Comparison of ENCODE assay signal across 9 cellular contexts in genomic region chr6:34610819-34611477, GRCh38. TPM values are rescaled to one million over a fixed set of nuclear protein-coding genes. Genes with fewer than 3 reads are reported as not detected.
A peak's percentile ranks its signal among the peaks of the same experiment; 100 is the strongest.
DNase-seq lines count a peak whose midpoint lies in the region; ATAC-seq and TF ChIP-seq lines count a peak whose summit lies in the region.
"Had no signal": no experiment of that assay in that cellular context is flagged by ENCODE, and none has a peak within 500 bp of the region (broad histone marks: within the 10 kb centered on the region; RNA-seq: fewer than 3 reads in every experiment).

No MANE protein-coding gene starts in this region.

- TF ChIP-seq CTCF in Panc1 (IDR thresholded peaks at IDR 0.05) (no peak), gastrocnemius medialis (IDR thresholded peaks at IDR 0.05 in 4 of 5, conservative IDR thresholded peaks at IDR 0.05 in 1 of 5) (no peak)

- CTCF ChIA-PET in Panc1 (lab: Charles Lee): interaction anchor here (1.4 kb wide), 1 partner anchor 151 kb away, joined by 3 read pairs; no protein-coding TSS in a partner anchor

- no peaks in the 10 kb centered on the region for H3K27me3 ChIP-seq in Panc1 (ENCODE audit: control insufficient read depth, insufficient read depth, low read length)
- H3K27me3 ChIP-seq in gastrocnemius medialis: no peaks in the 10 kb centered on the region

- ATAC-seq in Panc1 (peak; percentile 64; the same call in 1 of the 2 replicates), gastrocnemius medialis (no peak), HG03378 (IDR thresholded peaks at IDR 0.05; ENCODE audit: unreplicated experiment) (no peak)
- ATAC-seq in activated naive CD8-positive, alpha-beta T cell treated with anti-CD3 and anti-CD28 coated beads, Interleukin-2, amount 50 U/mL, for 24 hours: no peak

- H3K9me3 Mint-ChIP-seq in activated naive CD8-positive, alpha-beta T cell treated with anti-CD3 and anti-CD28 coated beads, Interleukin-2, amount 50 U/mL, for 24 hours: no peaks in the 10 kb centered on the region

- peaks cover 2% of the 10 kb centered on the region for H3K36me3 Mint-ChIP-seq in activated naive CD8-positive, alpha-beta T cell treated with anti-CD3 and anti-CD28 coated beads, Interleukin-2, amount 50 U/mL, for 24 hours (ENCODE audit: low read depth)

- no peaks in the 10 kb centered on the region for H3K36me3 ChIP-seq in Panc1 (ENCODE audit: control insufficient read depth, insufficient read depth, low read length)
- H3K36me3 ChIP-seq in gastrocnemius medialis: peaks cover 0 to under 1% of the 10 kb centered on the region in 2 donors

- intact Hi-C loops in Panc1 (cut with micrococcal nuclease; ENCODE audit: unreplicated experiment) (no loop called here), gastrocnemius medialis (cut with DNase I; ENCODE audit: low total_unique reads) (loop anchor here (5.0 kb wide), 1 partner anchor 86 kb away; the partner anchor contains the start of gene ILRUN)

- no peak overlapping the region for H3K4me3 Mint-ChIP-seq in activated naive CD8-positive, alpha-beta T cell treated with anti-CD3 and anti-CD28 coated beads, Interleukin-2, amount 50 U/mL, for 24 hours

- no peaks in the 10 kb centered on the region for H3K27me3 Mint-ChIP-seq in activated naive CD8-positive, alpha-beta T cell treated with anti-CD3 and anti-CD28 coated beads, Interleukin-2, amount 50 U/mL, for 24 hours

- POLR2A ChIA-PET in Panc1 (lab: Charles Lee): no interaction called here

- H3K27ac Mint-ChIP-seq in activated naive CD8-positive, alpha-beta T cell treated with anti-CD3 and anti-CD28 coated beads, Interleukin-2, amount 50 U/mL, for 24 hours: no peak overlapping the region

- DNase-seq in GM04503 (ENCODE audit: low read depth) (peak; percentile 15), Panc1 (ENCODE audit: low read depth, low spot score) (peak; percentile 51), epithelial cell of prostate (ENCODE audit: low read depth, low spot score) (peak; percentile 52), gastrocnemius medialis (no peak), NCI-H748 (lab: John Stamatoyannopoulos, UW; ENCODE audit: unreplicated experiment) (no peak)
- no peak for DNase-seq in stimulated activated CD4-positive, alpha-beta T cell treated with anti-CD3 and anti-CD28 coated beads, Interleukin-4, amount 100 ng/mL, for 1 hour
- no peak for DNase-seq in activated naive CD8-positive, alpha-beta T cell treated with anti-CD3 and anti-CD28 coated beads, Interleukin-2, amount 50 U/mL, for 24 hours

- H3K4me1 ChIP-seq in Panc1 (ENCODE audit: control insufficient read depth, insufficient read depth, low read length) (peaks cover 22% of the 10 kb centered on the region), gastrocnemius medialis (peaks cover 34 to 41% of the 10 kb centered on the region in 2 donors)

- H3K9me3 ChIP-seq in Panc1 (ENCODE audit: control insufficient read depth, insufficient read depth, low read depth, low read length) (no peaks in the 10 kb centered on the region), gastrocnemius medialis (no peaks in the 10 kb centered on the region)

- no peak overlapping the region for H3K4me3 ChIP-seq in Panc1 (ENCODE audit: low read depth in 2 of 2, low read length in 2 of 2)
- H3K4me3 ChIP-seq in gastrocnemius medialis: no peak overlapping the region

- in situ Hi-C loops in Panc1 (cut with HindIII; ENCODE audit: low pct_unique_long_range_greater_than_20kb, low sequenced_read_pairs): no loop called here
- in situ Hi-C loops in gastrocnemius medialis (cut with MboI; ENCODE audit: low sequenced_read_pairs in 4 of 4): loop anchor here (5.0 to 25.0 kb wide), 6 partner anchors 84 to 424 kb away; partner anchors contain the start of gene PACSIN1 (in 1 of the 4)

- BruUV-seq in Panc1 (replicated peaks; lab: Mats Ljungman, UMichigan): no TSS peak

- peak overlapping the region; percentile 30 for H3K27ac ChIP-seq in Panc1 (ENCODE audit: low read length)
- peak overlapping the region; percentile 75 for H3K27ac ChIP-seq in epithelial cell of prostate
- H3K27ac ChIP-seq in gastrocnemius medialis: peak overlapping the region; percentile 60 to 74 (median 68)

- peaks cover 11% of the 10 kb centered on the region for H3K4me1 Mint-ChIP-seq in activated naive CD8-positive, alpha-beta T cell treated with anti-CD3 and anti-CD28 coated beads, Interleukin-2, amount 50 U/mL, for 24 hours

- TF ChIP-seq POLR2A in gastrocnemius medialis (IDR thresholded peaks at IDR 0.05): no peak

RNA-seq across cellular contexts. Expression of gene SPDEF, which starts 54.8 kb away (rescaled TPM):
- total RNA-seq in Panc1 (2021; ENCODE audit: unreplicated experiment) (1.6 TPM), gastrocnemius medialis (under 1 TPM in 2 of 4 donors, not detected in 2; 0.16 to 0.20 TPM)
- polyA plus RNA-seq in Panc1 (2012; ENCODE audit: insufficient read length): 2.0 TPM
- total RNA-seq: epithelial cell of proximal tubule had no signal

Comparison
In these comparisons a context has a peak if more than half of its experiments do, and no peak if none do; other contexts are left out.
1. DNase-seq: peak in GM04503 (single experiment), Panc1 (single experiment) and epithelial cell of prostate (single experiment); none in gastrocnemius medialis (0 of 2), stimulated activated CD4-positive, alpha-beta T cell treated with anti-CD3 and anti-CD28 coated beads, Interleukin-4, amount 100 ng/mL, for 1 hour (single experiment), NCI-H748 (single experiment) and activated naive CD8-positive, alpha-beta T cell treated with anti-CD3 and anti-CD28 coated beads, Interleukin-2, amount 50 U/mL, for 24 hours (single experiment).
2. Peak in every context shown above with its lines, with median percentiles within 50 percentile points of each other: H3K27ac ChIP-seq.